8 cellular contexts compared by ENCODE assay signal in genomic region chr5:57338068-57338848, GRCh38.
DNase-seq lines count a peak whose midpoint lies in the region; ATAC-seq and TF ChIP-seq lines count a peak whose summit lies in the region.

No MANE protein-coding gene starts in this region.

- H3K9me3 ChIP-seq in DOHH2 (ENCODE audit: control insufficient read depth, insufficient read depth, low read length) (no peaks in the 10 kb centered on the region), testis (no peaks in the 10 kb centered on the region)

- TF ChIP-seq POLR2A in NB4 (IDR thresholded peaks at IDR 0.05; ENCODE audit: extremely low read depth, insufficient read length): no peak
- no peak for TF ChIP-seq POLR2A in testis (IDR thresholded peaks at IDR 0.05)

- H3F3A ChIP-seq in DOHH2 (ENCODE audit: control insufficient read depth, insufficient read depth): no peaks in the 10 kb centered on the region

- H3K4me1 Mint-ChIP-seq in endothelial cell (ENCODE audit: unreplicated experiment): no peaks in the 10 kb centered on the region

- no peaks in the 10 kb centered on the region for H3K79me2 ChIP-seq in DOHH2 (ENCODE audit: control insufficient read depth, low read length)

- H3K4me1 ChIP-seq in DOHH2 (ENCODE audit: control insufficient read depth, low read length): no peaks in the 10 kb centered on the region
- H3K4me1 ChIP-seq in testis: no peaks in the 10 kb centered on the region

- no peaks in the 10 kb centered on the region for H3K9me3 Mint-ChIP-seq in endothelial cell (ENCODE audit: unreplicated experiment)

- DNase-seq in NB4 (ENCODE audit: low read depth) (peak; percentile 58), endothelial cell (ENCODE audit: low spot score) (peak; percentile 14), testis (no peak), AG08396 (ENCODE audit: low spot score) (no peak)

- 72 to 78% methylated on average over 4 of the region's 4 CpGs for WGBS in testis, 2 donors

- H3K27me3 Mint-ChIP-seq in endothelial cell (ENCODE audit: unreplicated experiment): no peaks in the 10 kb centered on the region

- H3K27me3 ChIP-seq in DOHH2 (ENCODE audit: control insufficient read depth, low read length) (peaks cover 3% of the 10 kb centered on the region; the same call in 1 of the 2 replicates), testis (no peaks in the 10 kb centered on the region)

- TF ChIP-seq CTCF in DOHH2 (IDR thresholded peaks at IDR 0.05; ENCODE audit: low read depth, low read length, poor library complexity, severe bottlenecking) (peak; percentile 74), NB4 (IDR thresholded peaks at IDR 0.05; ENCODE audit: low read depth, low read length) (peak; percentile 75), endothelial cell (IDR thresholded peaks at IDR 0.05; ENCODE audit: unreplicated experiment) (peak; percentile 58), testis (IDR thresholded peaks at IDR 0.05) (peak in 2 of 3 experiments; percentile 29 to 32)

- no peak overlapping the region for H3K4me3 Mint-ChIP-seq in endothelial cell (ENCODE audit: unreplicated experiment)

- ATAC-seq in GM19395 (IDR thresholded peaks at IDR 0.05; ENCODE audit: unreplicated experiment): peak; percentile 69
- ATAC-seq in GM18873 (IDR thresholded peaks at IDR 0.05; ENCODE audit: low FRiP score, unreplicated experiment): no peak
- no peak for ATAC-seq in HG03139 (IDR thresholded peaks at IDR 0.05; ENCODE audit: unreplicated experiment)

- no peak overlapping the region for H3K27ac Mint-ChIP-seq in endothelial cell (ENCODE audit: unreplicated experiment)

- intact Hi-C loops in testis (cut with DNase I; ENCODE audit: low total_unique reads): no loop called here

- H3K4me3 ChIP-seq in DOHH2 (ENCODE audit: low read length) (no peak overlapping the region), NB4 (ENCODE audit: low read depth, low read length) (no peak overlapping the region), testis (no peak overlapping the region)

- H3K27ac ChIP-seq in DOHH2 (ENCODE audit: low read depth, low read length) (no peak overlapping the region), testis (no peak overlapping the region)

- H3K36me3 Mint-ChIP-seq in endothelial cell (ENCODE audit: low read depth, unreplicated experiment): no peaks in the 10 kb centered on the region

- H3K36me3 ChIP-seq in DOHH2 (ENCODE audit: control insufficient read depth, low read length) (no peaks in the 10 kb centered on the region), testis (ENCODE audit: low read depth, missing control alignments) (no peaks in the 10 kb centered on the region)

- no peaks in the 10 kb centered on the region for H4K20me1 ChIP-seq in DOHH2 (ENCODE audit: control insufficient read depth, insufficient read depth, low read depth, low read length)

- no peak overlapping the region for H3K4me2 ChIP-seq in DOHH2 (ENCODE audit: low read length)

- no peaks in the 10 kb centered on the region for H3K9me2 ChIP-seq in DOHH2 (replicated peaks; ENCODE audit: control insufficient read depth, low read length)

Comparison
In these comparisons a context has a peak if more than half of its experiments do, and no peak if none do; other contexts are left out.
1. DNase-seq: peak in NB4 (single experiment) and endothelial cell (single experiment); none in testis (single experiment) and AG08396 (single experiment).
2. Peak in every context shown above with its lines, with median percentiles within 50 percentile points of each other: CTCF ChIP-seq.